In the genomic region with DNA sequence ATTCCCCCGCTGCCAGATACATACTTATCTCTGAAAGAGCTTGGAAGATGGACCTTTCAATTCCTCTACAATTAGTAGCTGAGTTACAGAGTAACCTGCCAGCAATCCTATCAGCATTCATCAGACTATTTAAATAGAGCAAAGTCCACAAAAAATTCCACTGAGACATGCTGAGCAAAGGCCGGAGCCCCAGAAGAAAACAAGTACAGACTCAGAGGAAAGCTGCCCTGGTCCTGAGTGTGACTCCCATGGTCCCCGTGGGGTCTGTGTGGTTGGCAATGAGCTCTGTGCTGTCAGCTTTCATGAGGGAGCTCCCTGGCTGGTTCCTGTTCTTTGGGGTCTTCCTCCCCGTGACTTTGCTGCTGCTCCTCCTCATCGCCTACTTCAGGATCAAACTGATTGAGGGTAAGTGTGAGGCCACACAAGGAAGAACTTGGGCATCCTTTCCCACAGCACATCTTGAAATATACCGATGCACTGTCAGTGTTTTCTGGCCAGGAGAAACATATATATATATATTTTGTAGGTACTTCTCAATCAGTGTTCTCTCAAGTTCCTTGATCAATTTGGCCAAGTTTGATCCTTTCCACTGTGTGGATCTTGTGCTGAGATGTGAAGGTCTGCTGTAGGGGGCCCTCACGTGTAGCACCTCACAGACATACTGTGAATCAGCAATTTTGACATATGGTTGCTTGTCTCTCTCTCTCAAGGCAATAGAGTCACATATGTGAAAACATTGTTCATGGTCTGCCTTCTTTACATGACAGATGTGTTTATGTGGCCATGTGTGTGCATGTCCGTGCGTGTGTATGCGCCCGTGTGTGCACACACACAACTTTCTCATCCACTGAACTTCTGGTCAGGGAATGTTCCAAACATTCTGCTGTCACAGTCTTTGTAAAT, we compare ENCODE assay signal across 1 cellular context.
TF ChIP-seq lines count a peak whose summit lies in the region.

Gene SMLR1 (plus strand): TSS at position 160 of the 903 bp plus-strand sequence. CDS start 8 bp downstream, at position 168.

TF ChIP-seq in HepG2, 621 proteins besides CTCF, POLR2A, EP300 and RAD21 (continued from another document and continues in another):
- no peak for TF ChIP-seq MNT (IDR thresholded peaks at IDR 0.05)
- TF ChIP-seq, protein P1, sequence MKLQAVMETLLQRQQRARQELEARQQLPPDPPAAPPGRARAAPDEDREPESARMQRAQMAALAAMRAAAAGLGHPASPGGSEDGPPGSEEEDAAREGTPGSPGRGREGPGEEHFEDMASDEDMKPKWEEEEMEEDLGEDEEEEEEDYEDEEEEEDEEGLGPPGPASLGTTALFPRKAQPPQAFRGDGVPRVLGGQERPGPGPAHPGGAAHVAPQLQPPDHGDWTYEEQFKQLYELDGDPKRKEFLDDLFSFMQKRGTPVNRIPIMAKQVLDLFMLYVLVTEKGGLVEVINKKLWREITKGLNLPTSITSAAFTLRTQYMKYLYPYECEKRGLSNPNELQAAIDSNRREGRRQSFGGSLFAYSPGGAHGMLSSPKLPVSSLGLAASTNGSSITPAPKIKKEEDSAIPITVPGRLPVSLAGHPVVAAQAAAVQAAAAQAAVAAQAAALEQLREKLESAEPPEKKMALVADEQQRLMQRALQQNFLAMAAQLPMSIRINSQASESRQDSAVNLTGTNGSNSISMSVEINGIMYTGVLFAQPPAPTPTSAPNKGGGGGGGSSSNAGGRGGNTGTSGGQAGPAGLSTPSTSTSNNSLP (IDR thresholded peaks at IDR 0.05; ENCODE audit: low read depth, low read length): peak; percentile 89
- TF ChIP-seq ZNF318 (CRISPR knock-in tag; IDR thresholded peaks at IDR 0.05): no peak
- peak; percentile 78; the same call in 1 of the 2 replicates for TF ChIP-seq FOXK1 (CRISPR knock-in tag; IDR thresholded peaks at IDR 0.05; ENCODE audit: borderline replicate concordance, low read depth)
- peak; percentile 99 for TF ChIP-seq POLR2AphosphoS5 (IDR thresholded peaks at IDR 0.05; ENCODE audit: low read depth, low read length)
- TF ChIP-seq ZBTB37 (CRISPR knock-in tag; IDR thresholded peaks at IDR 0.05): no peak
- TF ChIP-seq, protein P2, sequence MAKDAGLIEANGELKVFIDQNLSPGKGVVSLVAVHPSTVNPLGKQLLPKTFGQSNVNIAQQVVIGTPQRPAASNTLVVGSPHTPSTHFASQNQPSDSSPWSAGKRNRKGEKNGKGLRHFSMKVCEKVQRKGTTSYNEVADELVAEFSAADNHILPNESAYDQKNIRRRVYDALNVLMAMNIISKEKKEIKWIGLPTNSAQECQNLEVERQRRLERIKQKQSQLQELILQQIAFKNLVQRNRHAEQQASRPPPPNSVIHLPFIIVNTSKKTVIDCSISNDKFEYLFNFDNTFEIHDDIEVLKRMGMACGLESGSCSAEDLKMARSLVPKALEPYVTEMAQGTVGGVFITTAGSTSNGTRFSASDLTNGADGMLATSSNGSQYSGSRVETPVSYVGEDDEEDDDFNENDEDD (CRISPR knock-in tag; IDR thresholded peaks at IDR 0.05; ENCODE audit: borderline replicate concordance): 0 out of 2 replicates have a peak, but pooled peaks have one; percentile 21
- peak; percentile 33 for TF ChIP-seq MED8 (CRISPR knock-in tag; IDR thresholded peaks at IDR 0.05; ENCODE audit: insufficient replicate concordance)
- TF ChIP-seq, protein P3, sequence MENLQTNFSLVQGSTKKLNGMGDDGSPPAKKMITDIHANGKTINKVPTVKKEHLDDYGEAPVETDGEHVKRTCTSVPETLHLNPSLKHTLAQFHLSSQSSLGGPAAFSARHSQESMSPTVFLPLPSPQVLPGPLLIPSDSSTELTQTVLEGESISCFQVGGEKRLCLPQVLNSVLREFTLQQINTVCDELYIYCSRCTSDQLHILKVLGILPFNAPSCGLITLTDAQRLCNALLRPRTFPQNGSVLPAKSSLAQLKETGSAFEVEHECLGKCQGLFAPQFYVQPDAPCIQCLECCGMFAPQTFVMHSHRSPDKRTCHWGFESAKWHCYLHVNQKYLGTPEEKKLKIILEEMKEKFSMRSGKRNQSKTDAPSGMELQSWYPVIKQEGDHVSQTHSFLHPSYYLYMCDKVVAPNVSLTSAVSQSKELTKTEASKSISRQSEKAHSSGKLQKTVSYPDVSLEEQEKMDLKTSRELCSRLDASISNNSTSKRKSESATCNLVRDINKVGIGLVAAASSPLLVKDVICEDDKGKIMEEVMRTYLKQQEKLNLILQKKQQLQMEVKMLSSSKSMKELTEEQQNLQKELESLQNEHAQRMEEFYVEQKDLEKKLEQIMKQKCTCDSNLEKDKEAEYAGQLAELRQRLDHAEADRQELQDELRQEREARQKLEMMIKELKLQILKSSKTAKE (CRISPR knock-in tag; IDR thresholded peaks at IDR 0.05; ENCODE audit: borderline replicate concordance): no peak
- TF ChIP-seq NR3C1 (CRISPR knock-in tag; IDR thresholded peaks at IDR 0.05): no peak
- TF ChIP-seq DNMT3B (CRISPR knock-in tag; conservative IDR thresholded peaks at IDR 0.05): peak; percentile 76
- no peak for TF ChIP-seq ZNF235 (CRISPR knock-in tag; IDR thresholded peaks at IDR 0.05; ENCODE audit: borderline replicate concordance)
- no peak for TF ChIP-seq GZF1 (CRISPR knock-in tag; IDR thresholded peaks at IDR 0.05)
- TF ChIP-seq ZNF720 (CRISPR knock-in tag; IDR thresholded peaks at IDR 0.05): no peak
- no peak for TF ChIP-seq JARID2 (CRISPR knock-in tag; IDR thresholded peaks at IDR 0.05; ENCODE audit: insufficient replicate concordance)
- TF ChIP-seq, protein P4, sequence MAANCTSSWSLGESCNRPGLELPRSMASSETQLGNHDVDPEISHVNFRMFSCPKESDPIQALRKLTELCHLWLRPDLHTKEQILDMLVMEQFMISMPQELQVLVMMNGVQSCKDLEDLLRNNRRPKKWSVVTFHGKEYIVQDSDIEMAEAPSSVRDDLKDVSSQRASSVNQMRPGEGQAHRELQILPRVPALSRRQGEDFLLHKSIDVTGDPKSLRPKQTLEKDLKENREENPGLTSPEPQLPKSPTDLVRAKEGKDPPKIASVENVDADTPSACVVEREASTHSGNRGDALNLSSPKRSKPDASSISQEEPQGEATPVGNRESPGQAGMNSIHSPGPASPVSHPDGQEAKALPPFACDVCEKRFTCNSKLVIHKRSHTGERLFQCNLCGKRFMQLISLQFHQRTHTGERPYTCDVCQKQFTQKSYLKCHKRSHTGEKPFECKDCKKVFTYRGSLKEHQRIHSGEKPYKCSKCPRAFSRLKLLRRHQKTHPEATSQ (CRISPR knock-in tag; IDR thresholded peaks at IDR 0.05; ENCODE audit: borderline replicate concordance): 0 out of 2 replicates have a peak, but pooled peaks have one; percentile 42
- no peak for TF ChIP-seq ARNT (IDR thresholded peaks at IDR 0.05)
- TF ChIP-seq, protein P5, sequence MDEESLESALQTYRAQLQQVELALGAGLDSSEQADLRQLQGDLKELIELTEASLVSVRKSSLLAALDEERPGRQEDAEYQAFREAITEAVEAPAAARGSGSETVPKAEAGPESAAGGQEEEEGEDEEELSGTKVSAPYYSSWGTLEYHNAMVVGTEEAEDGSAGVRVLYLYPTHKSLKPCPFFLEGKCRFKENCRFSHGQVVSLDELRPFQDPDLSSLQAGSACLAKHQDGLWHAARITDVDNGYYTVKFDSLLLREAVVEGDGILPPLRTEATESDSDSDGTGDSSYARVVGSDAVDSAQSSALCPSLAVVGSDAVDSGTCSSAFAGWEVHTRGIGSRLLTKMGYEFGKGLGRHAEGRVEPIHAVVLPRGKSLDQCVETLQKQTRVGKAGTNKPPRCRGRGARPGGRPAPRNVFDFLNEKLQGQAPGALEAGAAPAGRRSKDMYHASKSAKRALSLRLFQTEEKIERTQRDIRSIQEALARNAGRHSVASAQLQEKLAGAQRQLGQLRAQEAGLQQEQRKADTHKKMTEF (CRISPR knock-in tag; IDR thresholded peaks at IDR 0.05): peak; percentile 71
- TF ChIP-seq GLI4 (CRISPR knock-in tag; IDR thresholded peaks at IDR 0.05; ENCODE audit: borderline replicate concordance): no peak; the same call in 1 of the 2 replicates
- TF ChIP-seq, protein P6, sequence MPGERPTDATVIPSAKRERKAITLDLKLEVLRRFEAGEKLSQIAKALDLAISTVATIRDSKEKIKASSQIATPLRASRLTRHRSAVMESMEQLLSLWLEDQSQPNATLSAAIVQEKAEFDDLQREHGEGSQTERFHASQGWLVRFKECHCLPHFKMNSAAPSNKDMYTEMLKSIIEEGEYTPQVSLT (CRISPR knock-in tag; IDR thresholded peaks at IDR 0.05; ENCODE audit: borderline replicate concordance, low read depth): no peak
- no peak for TF ChIP-seq ZNF282 (IDR thresholded peaks at IDR 0.05; ENCODE audit: partially characterized antibody)
- TF ChIP-seq PAWR (CRISPR knock-in tag; IDR thresholded peaks at IDR 0.05; ENCODE audit: borderline replicate concordance): no peak
- no peak; the same call in 1 of the 2 replicates for TF ChIP-seq SSRP1 (CRISPR knock-in tag; IDR thresholded peaks at IDR 0.05)
- TF ChIP-seq, protein P7, sequence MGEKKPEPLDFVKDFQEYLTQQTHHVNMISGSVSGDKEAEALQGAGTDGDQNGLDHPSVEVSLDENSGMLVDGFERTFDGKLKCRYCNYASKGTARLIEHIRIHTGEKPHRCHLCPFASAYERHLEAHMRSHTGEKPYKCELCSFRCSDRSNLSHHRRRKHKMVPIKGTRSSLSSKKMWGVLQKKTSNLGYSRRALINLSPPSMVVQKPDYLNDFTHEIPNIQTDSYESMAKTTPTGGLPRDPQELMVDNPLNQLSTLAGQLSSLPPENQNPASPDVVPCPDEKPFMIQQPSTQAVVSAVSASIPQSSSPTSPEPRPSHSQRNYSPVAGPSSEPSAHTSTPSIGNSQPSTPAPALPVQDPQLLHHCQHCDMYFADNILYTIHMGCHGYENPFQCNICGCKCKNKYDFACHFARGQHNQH (CRISPR knock-in tag; IDR thresholded peaks at IDR 0.05): peak; percentile 57; the same call in 1 of the 2 replicates
- TF ChIP-seq, protein P8, sequence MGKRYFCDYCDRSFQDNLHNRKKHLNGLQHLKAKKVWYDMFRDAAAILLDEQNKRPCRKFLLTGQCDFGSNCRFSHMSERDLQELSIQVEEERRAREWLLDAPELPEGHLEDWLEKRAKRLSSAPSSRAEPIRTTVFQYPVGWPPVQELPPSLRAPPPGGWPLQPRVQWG (CRISPR knock-in tag; IDR thresholded peaks at IDR 0.05; ENCODE audit: borderline replicate concordance, low read depth): no peak
- TF ChIP-seq ZNF761 (CRISPR knock-in tag; conservative IDR thresholded peaks at IDR 0.05): 0 out of 2 replicates have a peak, but pooled peaks have one; percentile 23
